Comparison of ENCODE assay signal across 10 cellular contexts in genomic region chr11:69076129-69076791, GRCh38. TPM values are rescaled to one million over a fixed set of nuclear protein-coding genes. Genes with fewer than 3 reads are reported as not detected.
DNase-seq lines count a peak whose midpoint lies in the region; ATAC-seq and TF ChIP-seq lines count a peak whose summit lies in the region.
"Had no signal": no experiment of that assay in that cellular context is flagged by ENCODE, and none has a peak within 500 bp of the region (broad histone marks: within the 10 kb centered on the region; RNA-seq: fewer than 3 reads in every experiment).

No MANE protein-coding gene starts in this region.

- H3K4me1 ChIP-seq in heart left ventricle (peaks cover 0 to 19% (median 6%) of the 10 kb centered on the region in 12 donors), SJSA1 (replicated peaks) (peaks cover 43% of the 10 kb centered on the region), transverse colon (peaks cover 0 to 13% (median 6%) of the 10 kb centered on the region in 4 donors)

- peak overlapping the region in 7 of 12 donors; percentile 22 to 85 (median 56) for H3K27ac ChIP-seq in heart left ventricle
- H3K27ac ChIP-seq in SJSA1, result peak overlapping the region; percentile 87
- H3K27ac ChIP-seq in transverse colon, result peak overlapping the region; percentile 50 to 90 (median 70)

- H3K4me3 ChIP-seq in heart left ventricle, result no peak overlapping the region
- no peak overlapping the region for H3K4me3 ChIP-seq in SJSA1
- no peak overlapping the region for H3K4me3 ChIP-seq in fibroblast of villous mesenchyme (ENCODE audit: low read depth, low read length)
- no peak overlapping the region for H3K4me3 ChIP-seq in transverse colon

- in situ Hi-C loops in transverse colon (cut with MboI; ENCODE audit: low pct_ligation_motif_present in 1 of 4, low pct_unique_long_range_greater_than_20kb in 1 of 4, low sequenced_read_pairs in 3 of 4), result no loop called here

- 75 to 81% (median 78%) methylated on average over 11 to 20 of the region's 20 CpGs for WGBS in heart left ventricle, 4 donors
- 64 to 72% methylated on average over 4 to 18 of the region's 20 CpGs for WGBS in transverse colon (ENCODE audit: low coverage in 1 of 2), 2 donors

- H3K27me3 ChIP-seq in heart left ventricle (no peaks in the 10 kb centered on the region), SJSA1 (replicated peaks) (no peaks in the 10 kb centered on the region), transverse colon (no peaks in the 10 kb centered on the region)

- TF ChIP-seq EP300 in transverse colon (IDR thresholded peaks at IDR 0.05; ENCODE audit: low read depth), result no peak

- intact Hi-C loops in heart left ventricle (cut with DNase I), result no loop called here
- intact Hi-C loops in Right ventricle myocardium superior (cut with DNase I), result no loop called here
- intact Hi-C loops in transverse colon (cut with DNase I; ENCODE audit: low total_unique reads), result no loop called here

- H3K9me3 ChIP-seq in heart left ventricle (no peaks in the 10 kb centered on the region), SJSA1 (replicated peaks) (no peaks in the 10 kb centered on the region), transverse colon (no peaks in the 10 kb centered on the region)

- H3K36me3 ChIP-seq in heart left ventricle, result peaks cover 0 to 63% (median 34%) of the 10 kb centered on the region in 9 donors
- H3K36me3 ChIP-seq in SJSA1, result peaks cover 55% of the 10 kb centered on the region
- H3K36me3 ChIP-seq in transverse colon, result peaks cover 0 to 18% (median 7%) of the 10 kb centered on the region in 4 donors

- no peak for DNase-seq in heart left ventricle
- no peak for DNase-seq in Right ventricle myocardium superior
- peak; percentile 92 to 95 for DNase-seq in SJSA1 (ENCODE audit: low read depth in 1 of 2, low spot score in 2 of 2)
- DNase-seq in fibroblast of villous mesenchyme (ENCODE audit: low read depth), result peak; percentile 34
- DNase-seq in transverse colon, result no peak
- DNase-seq in DMS53 (lab: John Stamatoyannopoulos, UW), result no peak
- no peak for DNase-seq in cerebellar cortex (ENCODE audit: low spot score)
- DNase-seq: activated CD4-positive, alpha-beta T cell treated with anti-CD3 and anti-CD28 coated beads, Interleukin-2, amount 50 U/mL, for 4 hours; NCI-H146 had no signal

- TF ChIP-seq POLR2A in heart left ventricle (IDR thresholded peaks at IDR 0.05), result no peak
- no peak for TF ChIP-seq POLR2A in transverse colon (IDR thresholded peaks at IDR 0.05)

- TF ChIP-seq CTCF in heart left ventricle (IDR thresholded peaks at IDR 0.05), result no peak
- TF ChIP-seq CTCF in fibroblast of villous mesenchyme (IDR thresholded peaks at IDR 0.05; ENCODE audit: insufficient read depth, low read depth, low read length), result no peak
- no peak for TF ChIP-seq CTCF in transverse colon (IDR thresholded peaks at IDR 0.05)

- peak in 1 of 4 donors; percentile 2 for ATAC-seq in heart left ventricle
- no peak for ATAC-seq in Right ventricle myocardium superior (ENCODE audit: poor library complexity)
- ATAC-seq in HG02970 (IDR thresholded peaks at IDR 0.05; ENCODE audit: low FRiP score, unreplicated experiment), result no peak

RNA-seq across cellular contexts. Expression of gene TPCN2, which starts 27.5 kb away (rescaled TPM):
- total RNA-seq in heart left ventricle (10 to 100 TPM in 3 of 9 donors, 1 to 10 TPM in 6; 4.1 to 17.6 (median 7.5) TPM), Right ventricle myocardium superior (7.6 TPM), fibroblast of villous mesenchyme (10.4 and 13.5 TPM in 2 replicates), transverse colon (10 to 100 TPM; 16.8 to 25.4 (median 20.7) TPM)
- 10 to 100 TPM in 1 of 2 donors, 1 to 10 TPM in 1; 4.8 to 11.1 TPM for polyA plus RNA-seq in heart left ventricle
- total RNA-seq in SJSA1 (2014; rRNA removed; shearing (Covaris generic)), result 21.7 and 24.1 TPM in 2 replicates

Comparison
In these comparisons a context has a peak if more than half of its experiments do, and no peak if none do; other contexts are left out.
1. DNase-seq: peak in SJSA1 (2 of 2) and fibroblast of villous mesenchyme (single experiment); none in heart left ventricle (0 of 5), Right ventricle myocardium superior (single experiment), transverse colon (single experiment), DMS53 (single experiment) and cerebellar cortex (single experiment).
2. Peak in every context shown above with its lines, with median percentiles within 50 percentile points of each other: H3K27ac ChIP-seq.